In genomic region chr11:10413268-10413667, GRCh38 we compare ENCODE assay signal across 8 cellular contexts. TPM values are rescaled to one million over a fixed set of nuclear protein-coding genes. Genes with fewer than 3 reads are reported as not detected.
DNase-seq lines count a peak whose midpoint lies in the region; ATAC-seq, FAIRE-seq and TF ChIP-seq lines count a peak whose summit lies in the region.

No MANE protein-coding gene starts in this region.

- no peaks in the 10 kb centered on the region for H3K4me1 ChIP-seq in OCI-LY3 (ENCODE audit: low read length)
- no peaks in the 10 kb centered on the region for H3K4me1 ChIP-seq in right lobe of liver
- no peaks in the 10 kb centered on the region for H3K4me1 ChIP-seq in H9 (ENCODE audit: insufficient read depth, low read length)

- no peak overlapping the region for H3K4me3 ChIP-seq in OCI-LY3 (ENCODE audit: low read length)
- no peak overlapping the region for H3K4me3 ChIP-seq in right lobe of liver

- no peaks in the 10 kb centered on the region for H3K9me3 ChIP-seq in OCI-LY3 (ENCODE audit: insufficient read depth, low read length)
- no peaks in the 10 kb centered on the region for H3K9me3 ChIP-seq in right lobe of liver
- H3K9me3 ChIP-seq in H9 (ENCODE audit: control insufficient read depth, low read depth, low read length), result no peaks in the 10 kb centered on the region

- no peak for DNase-seq in D721Med (ENCODE audit: insufficient read length, low spot score)
- DNase-seq in activated naive CD4-positive, alpha-beta T cell treated with anti-CD3 and anti-CD28 coated beads, Interleukin-2, amount 50 U/mL, for 16 hours, result peak; percentile 38
- no peak for DNase-seq in right lobe of liver
- no peak for DNase-seq in mesothelial cell of epicardium (ENCODE audit: low spot score in 2 of 2, unreplicated experiment in 2 of 2)
- no peak for DNase-seq in H9

- H3K27me3 ChIP-seq in OCI-LY3 (ENCODE audit: low read depth, low read length) (0 out of 2 replicates have a peak, but pooled peaks cover 6% of the 10 kb centered on the region), right lobe of liver (no peaks in the 10 kb centered on the region), H9 (ENCODE audit: insufficient read depth, low read length) (no peaks in the 10 kb centered on the region)

- H3K27me3 Mint-ChIP-seq in mesothelial cell of epicardium (ENCODE audit: low read depth) (peaks cover 2% of the 10 kb centered on the region), H9 (ENCODE audit: low read depth) (0 out of 2 replicates have a peak, but pooled peaks cover 1% of the 10 kb centered on the region)

- no peak overlapping the region for H2BK120ac ChIP-seq in H9 (ENCODE audit: low read depth, low read length, poor library complexity, severe bottlenecking)

- no peak overlapping the region for H4K5ac ChIP-seq in H9 (ENCODE audit: insufficient read length, low read depth, low read length)

- intact Hi-C loops in right lobe of liver (cut with DNase I), result loop anchor here in 1 of 2 donors (10.0 kb wide), 1 partner anchor 242 kb away; no protein-coding TSS in a partner anchor

- H3K4me2 ChIP-seq in OCI-LY3 (ENCODE audit: low read length) (no peak overlapping the region), H9 (ENCODE audit: insufficient read depth, insufficient read length, low read length) (no peak overlapping the region)

- H2BK12ac ChIP-seq in H9 (ENCODE audit: insufficient read length, low read depth, low read length), result no peak overlapping the region

- H3K36me3 Mint-ChIP-seq in mesothelial cell of epicardium, result no peaks in the 10 kb centered on the region
- no peaks in the 10 kb centered on the region; a peak in 1 of 7 replicates for H3K36me3 Mint-ChIP-seq in H9 (ENCODE audit: insufficient read depth in 1 of 3, low read depth in 3 of 3)

- H3K9me3 Mint-ChIP-seq in mesothelial cell of epicardium, result no peaks in the 10 kb centered on the region
- no peaks in the 10 kb centered on the region for H3K9me3 Mint-ChIP-seq in H9

- no peak for TF ChIP-seq POLR2A in right lobe of liver (IDR thresholded peaks at IDR 0.05)

- peak; percentile 64 for ATAC-seq in GM21723 (IDR thresholded peaks at IDR 0.05; ENCODE audit: unreplicated experiment)
- ATAC-seq in right lobe of liver, result peak; percentile 40 to 59 (median 44)
- ATAC-seq in GM18873 (IDR thresholded peaks at IDR 0.05; ENCODE audit: low FRiP score, unreplicated experiment), result no peak

- no peak overlapping the region for H2BK15ac ChIP-seq in H9 (ENCODE audit: low read depth, low read length)

- H3K36me3 ChIP-seq in OCI-LY3 (replicated peaks; ENCODE audit: low read depth, low read length) (no peaks in the 10 kb centered on the region), right lobe of liver (no peaks in the 10 kb centered on the region)

- H3K4me3 Mint-ChIP-seq in mesothelial cell of epicardium (no peak overlapping the region), H9 (no peak overlapping the region)

- H3K14ac ChIP-seq in H9 (ENCODE audit: insufficient read depth, low read length), result no peak overlapping the region

- no peaks in the 10 kb centered on the region for H3K79me1 ChIP-seq in H9 (ENCODE audit: insufficient read depth, low read depth, low read length, poor library complexity, severe bottlenecking)

- H3K27ac Mint-ChIP-seq in mesothelial cell of epicardium, result no peak overlapping the region
- H3K27ac Mint-ChIP-seq in H9, result no peak overlapping the region

- 55% methylated on average over 4 of the region's 6 CpGs for whole genome bisulfite sequencing in right lobe of liver (ENCODE audit: insufficient coverage, low coverage, low lambda C conversion rate, missing lambda C conversion rate)
- WGBS in H9 (ENCODE audit: extremely low coverage, insufficient read length, low lambda C conversion rate), result no CpG with 5 or more reads among the region's 6 CpGs

- no peak overlapping the region for H2BK20ac ChIP-seq in H9 (ENCODE audit: low read depth, low read length, poor library complexity, severe bottlenecking)

- H3K27ac ChIP-seq in OCI-LY3 (ENCODE audit: low read length), result no peak overlapping the region
- H3K27ac ChIP-seq in right lobe of liver, result peak overlapping the region in 1 of 3 donors; percentile 8
- no peak overlapping the region for H3K27ac ChIP-seq in H9 (ENCODE audit: insufficient read length, low read depth, low read length)

- no peak overlapping the region for H2BK5ac ChIP-seq in H9 (ENCODE audit: insufficient read length, low read length)

- H3K23ac ChIP-seq in H9 (ENCODE audit: insufficient read length, low read depth, low read length), result no peak overlapping the region

- no peak overlapping the region for H3K4ac ChIP-seq in H9 (ENCODE audit: low read depth, low read length)

- H2AK5ac ChIP-seq in H9 (ENCODE audit: insufficient read length, low read length), result no peak overlapping the region

- H3K9ac ChIP-seq in OCI-LY3 (ENCODE audit: low read length), result no peak overlapping the region
- no peak overlapping the region for H3K9ac ChIP-seq in H9 (ENCODE audit: extremely low read depth, insufficient read length, low read length)

- H3K18ac ChIP-seq in H9 (ENCODE audit: insufficient read length, low read depth, low read length), result no peak overlapping the region

- H3K23me2 ChIP-seq in H9 (ENCODE audit: insufficient read length, low read depth, low read length, poor library complexity, severe bottlenecking), result no peaks in the 10 kb centered on the region

- H3K4me1 Mint-ChIP-seq in mesothelial cell of epicardium, result peaks cover 4% of the 10 kb centered on the region
- peaks cover 2 to 9% of the 10 kb centered on the region in 2 experiments; a peak in 2 of 4 replicates for H3K4me1 Mint-ChIP-seq in H9

- no peak overlapping the region for H4K8ac ChIP-seq in H9 (replicated peaks; ENCODE audit: insufficient read length, low read depth, low read length)

- H3K79me2 ChIP-seq in OCI-LY3 (ENCODE audit: low read length), result no peaks in the 10 kb centered on the region
- no peaks in the 10 kb centered on the region for H3K79me2 ChIP-seq in H9 (ENCODE audit: insufficient read depth, low read length)

- no peak overlapping the region for H3T11ph ChIP-seq in H9 (ENCODE audit: low read length)

- no peak overlapping the region for H3K56ac ChIP-seq in H9 (ENCODE audit: insufficient read length, low read depth, low read length)

- FAIRE-seq in D721Med (lab: Jason Lieb, UNC), result no peak

- H2AFZ ChIP-seq in OCI-LY3 (ENCODE audit: low read depth, low read length), result no peak overlapping the region
- H2AFZ ChIP-seq in H9 (ENCODE audit: low read length), result no peak overlapping the region

- no peak overlapping the region for H4K91ac ChIP-seq in H9 (ENCODE audit: insufficient read length, low read depth, low read length)

- TF ChIP-seq CTCF in D721Med (IDR thresholded peaks at IDR 0.05; ENCODE audit: insufficient read depth, missing control alignments) (peak; percentile 40), OCI-LY3 (IDR thresholded peaks at IDR 0.05; ENCODE audit: low read depth, low read length) (peak; percentile 67), right lobe of liver (IDR thresholded peaks at IDR 0.05) (peak in 3 of 4 donors; percentile 9 to 16 (median 10)), mesothelial cell of epicardium (IDR thresholded peaks at IDR 0.05; ENCODE audit: unreplicated experiment) (no peak), H9 (conservative IDR thresholded peaks at IDR 0.05) (no peak; the same call in 2 of the 3 replicates)

- H4K20me1 ChIP-seq in OCI-LY3 (ENCODE audit: insufficient read depth, low read length) (no peaks in the 10 kb centered on the region), H9 (ENCODE audit: control insufficient read depth, insufficient read depth, insufficient read length) (no peaks in the 10 kb centered on the region)

RNA-seq across cellular contexts. Expression of gene AMPD3, which starts 41.8 kb away (rescaled TPM):
- total RNA-seq in right lobe of liver (1 to 10 TPM in 5 of 6 experiments, under 1 TPM in 1; 0.98 to 5.0 (median 1.8) TPM), mesothelial cell of epicardium (6.8 to 7.5 TPM (median 7.5 TPM) in 3 replicates), H9 (2021) (4.6 and 5.9 TPM in 2 replicates)

Comparison
In these comparisons a context has a peak if more than half of its experiments do, and no peak if none do; other contexts are left out.
1. CTCF ChIP-seq: peak in D721Med (single experiment), OCI-LY3 (single experiment) and right lobe of liver (3 of 4); none in mesothelial cell of epicardium (single experiment) and H9 (single experiment).